ENCODE assay signal across 9 cellular contexts in genomic region chr3:157104928-157105652, GRCh38. TPM values are rescaled to one million over a fixed set of nuclear protein-coding genes. Genes with fewer than 3 reads are reported as not detected.
DNase-seq lines count a peak whose midpoint lies in the region; ATAC-seq, FAIRE-seq and TF ChIP-seq lines count a peak whose summit lies in the region.
"Had no signal": no experiment of that assay in that cellular context is flagged by ENCODE, and none has a peak within 500 bp of the region (broad histone marks: within the 10 kb centered on the region; RNA-seq: fewer than 3 reads in every experiment).

No MANE protein-coding gene starts in this region.

- TF ChIP-seq CTCF in SU-DHL-6 (IDR thresholded peaks at IDR 0.05; ENCODE audit: insufficient read depth, low read length, poor library complexity, severe bottlenecking) (no peak), pancreas (IDR thresholded peaks at IDR 0.05) (no peak), brain microvascular endothelial cell (IDR thresholded peaks at IDR 0.05; ENCODE audit: low read depth, low read length, missing control alignments) (no peak)

- peaks cover 0 to 6% (median 5%) of the 10 kb centered on the region in 3 donors for H3K4me1 ChIP-seq in pancreas

- no peak for FAIRE-seq in pancreas (lab: Jason Lieb, UNC)
- FAIRE-seq: islet of Langerhans had no signal

- no peak overlapping the region for H3K4me3 Mint-ChIP-seq in activated T-cell treated with anti-CD3 and anti-CD28 coated beads, Interleukin-2, amount 50 U/mL, for 24 hours

- H3F3A ChIP-seq in SU-DHL-6 (ENCODE audit: insufficient read depth) = no peaks in the 10 kb centered on the region

- no peaks in the 10 kb centered on the region for H3K27me3 ChIP-seq in SU-DHL-6 (ENCODE audit: low read length)
- H3K27me3 ChIP-seq in pancreas = no peaks in the 10 kb centered on the region
- H3K27me3 ChIP-seq in brain microvascular endothelial cell (replicated peaks) = no peaks in the 10 kb centered on the region

- ATAC-seq in GM19351 (IDR thresholded peaks at IDR 0.05; ENCODE audit: unreplicated experiment) (peak; percentile 78), HG03175 (IDR thresholded peaks at IDR 0.05; ENCODE audit: unreplicated experiment) (peak; percentile 77), pancreas (no peak)

- H3K27ac ChIP-seq in SU-DHL-6 (ENCODE audit: low read depth, low read length) (no peak overlapping the region), pancreas (no peak overlapping the region), brain microvascular endothelial cell (no peak overlapping the region)

- 0 out of 2 replicates have a peak overlapping the region, but pooled peaks have one; percentile 3 for H3K9ac ChIP-seq in SU-DHL-6 (ENCODE audit: low read length)

- 66 to 70% methylated on average over 7 of the region's 7 CpGs for WGBS in pancreas, 2 donors

- no peaks in the 10 kb centered on the region for H3K36me3 Mint-ChIP-seq in activated T-cell treated with anti-CD3 and anti-CD28 coated beads, Interleukin-2, amount 50 U/mL, for 24 hours (ENCODE audit: low read depth)

- intact Hi-C loops in pancreas (cut with DNase I) = no loop called here

- no peaks in the 10 kb centered on the region for H4K20me1 ChIP-seq in SU-DHL-6 (ENCODE audit: low read depth, low read length)

- no peaks in the 10 kb centered on the region for H3K9me3 ChIP-seq in SU-DHL-6 (ENCODE audit: insufficient read depth, low read length)
- H3K9me3 ChIP-seq in pancreas = no peaks in the 10 kb centered on the region

- H3K9me3 Mint-ChIP-seq in activated T-cell treated with anti-CD3 and anti-CD28 coated beads, Interleukin-2, amount 50 U/mL, for 24 hours = no peaks in the 10 kb centered on the region

- H3K27ac Mint-ChIP-seq in activated T-cell treated with anti-CD3 and anti-CD28 coated beads, Interleukin-2, amount 50 U/mL, for 24 hours = no peak overlapping the region

- no peaks in the 10 kb centered on the region for H3K27me3 Mint-ChIP-seq in activated T-cell treated with anti-CD3 and anti-CD28 coated beads, Interleukin-2, amount 50 U/mL, for 24 hours

- H3K4me2 ChIP-seq in SU-DHL-6 (ENCODE audit: low read depth, low read length, poor library complexity, severe bottlenecking) = peak overlapping the region; percentile 23

- no peaks in the 10 kb centered on the region for H3K79me2 ChIP-seq in SU-DHL-6 (ENCODE audit: insufficient read depth, low read length)

- no peaks in the 10 kb centered on the region for H3K9me2 ChIP-seq in SU-DHL-6 (replicated peaks; ENCODE audit: insufficient read depth, low read length)

- in situ Hi-C loops in brain microvascular endothelial cell (cut with HindIII; ENCODE audit: low pct_ligation_motif_present, low sequenced_read_pairs) = no loop called here

- DNase-seq in COLO668 (lab: John Stamatoyannopoulos, UW; ENCODE audit: unreplicated experiment) (peak; percentile 61), pancreas (no peak), LoVo (ENCODE audit: low spot score) (no peak), brain microvascular endothelial cell (no peak)
- DNase-seq in activated T-cell treated with anti-CD3 and anti-CD28 coated beads, Interleukin-2, amount 50 U/mL, for 24 hours = no peak

- H3K4me3 ChIP-seq in SU-DHL-6 (ENCODE audit: insufficient read depth, low read length, poor library complexity, severe bottlenecking) (no peak overlapping the region), pancreas (no peak overlapping the region), brain microvascular endothelial cell (ENCODE audit: low read depth, low read length) (no peak overlapping the region)

- H3K36me3 ChIP-seq in SU-DHL-6 (ENCODE audit: low read length) = no peaks in the 10 kb centered on the region
- H3K36me3 ChIP-seq in pancreas = no peaks in the 10 kb centered on the region
- no peaks in the 10 kb centered on the region for H3K36me3 ChIP-seq in brain microvascular endothelial cell (replicated peaks)

- peaks cover 33% of the 10 kb centered on the region for H3K4me1 Mint-ChIP-seq in activated T-cell treated with anti-CD3 and anti-CD28 coated beads, Interleukin-2, amount 50 U/mL, for 24 hours (ENCODE audit: low read depth)

- H2AFZ ChIP-seq in SU-DHL-6 (ENCODE audit: low read depth, low read length, severe bottlenecking) = peak overlapping the region; percentile 36

RNA-seq across cellular contexts. Expression of gene CCNL1, which starts 54.9 kb away (rescaled TPM):
- 10 to 100 TPM; 30.2 to 77.9 (median 40.3) TPM for total RNA-seq in pancreas
- polyA plus RNA-seq in pancreas = 100 to 1,000 TPM in 1 of 2 donors, 10 to 100 TPM in 1; 67.9 to 149 TPM

Comparison
In these comparisons a context has a peak if more than half of its experiments do, and no peak if none do; other contexts are left out.
1. ATAC-seq: peak in GM19351 (single experiment) and HG03175 (single experiment); none in pancreas (0 of 4).